34 cellular contexts compared by ENCODE assay signal in the genomic region with DNA sequence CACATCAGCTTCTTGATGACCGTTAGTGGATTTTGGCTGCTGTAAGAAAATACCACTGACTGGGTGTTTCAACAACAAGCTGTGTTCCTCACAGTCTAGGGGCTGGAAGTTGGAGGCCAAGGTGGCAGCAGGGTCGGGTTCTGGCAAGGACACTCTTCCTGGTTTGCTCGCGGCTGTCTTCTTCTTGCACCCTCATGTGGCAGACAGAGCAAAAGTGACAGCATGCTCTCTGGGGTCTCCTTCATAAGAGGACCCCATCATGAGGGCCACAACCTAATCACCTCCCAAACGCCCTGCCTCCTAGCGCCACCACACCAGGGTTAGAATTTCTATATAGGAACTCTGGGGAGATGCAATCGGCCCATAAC. TPM values are rescaled to one million over a fixed set of nuclear protein-coding genes. Genes with fewer than 3 reads are reported as not detected.
"Had no signal": no experiment of that assay in that cellular context is flagged by ENCODE, and none has a peak within 500 bp of the region (broad histone marks: within the 10 kb centered on the region; RNA-seq: fewer than 3 reads in every experiment).

No MANE protein-coding gene starts in this region.

- H3K4me1 ChIP-seq: esophagus muscularis mucosa, foreskin keratinocyte, gastrocnemius medialis had no signal

- H3K4me3 ChIP-seq: esophagus muscularis mucosa, gastrocnemius medialis had no signal

- H3K9me3 ChIP-seq: esophagus muscularis mucosa, gastrocnemius medialis had no signal

- H3K36me3 ChIP-seq: brain microvascular endothelial cell, esophagus muscularis mucosa, gastrocnemius medialis had no signal

- H3K27ac Mint-ChIP-seq: activated CD4-positive, alpha-beta memory T cell treated with anti-CD3 and anti-CD28 coated beads for 36 hours; activated CD4-positive, alpha-beta T cell treated with anti-CD3 and anti-CD28 coated beads for 36 hours; activated CD4-positive, alpha-beta T cell treated with anti-CD3 and anti-CD28 coated beads, Interleukin-2, amount 10 ng/mL, durations not matched to agents 24 days and 14 days; activated CD8-positive, alpha-beta memory T cell treated with anti-CD3 and anti-CD28 coated beads, Interleukin-2, amount 10 ng/mL, durations not matched to agents 7 days and 5 days; activated CD8-positive, alpha-beta T cell treated with anti-CD3 and anti-CD28 coated beads, Interleukin-2, amount 10 ng/mL, durations not matched to agents 7 days and 5 days; activated naive CD8-positive, alpha-beta T cell; activated T-helper 1 cell treated with anti-CD3 and anti-CD28 coated beads, Interleukin-12 subunit alpha, Interleukin-12 subunit beta, Interleukin-2, Interleukin-4 antibody, amounts not matched to agents 30 ng/mL and 10 ng/mL and 1 ng/mL, durations not matched to agents 14 hours and 24 hours and 36 hours; activated T-helper 2 cell treated with anti-CD3 and anti-CD28 coated beads, Interferon-gamma antibody, Interleukin-2, Interleukin-4, amounts not matched to agents 10 μg/mL and 5 μg/mL and 100 μg/mL, durations not matched to agents 14 hours and 24 hours and 36 hours; effector memory CD8-positive, alpha-beta T cell; T-helper 17 cell; T-helper 2 cell treated with Interferon-gamma antibody and Interleukin-4, amounts not matched to agents 5 μg/mL and 100 μg/mL, for 36 hours had no signal

- H3K4me1 Mint-ChIP-seq: activated CD4-positive, alpha-beta T cell treated with anti-CD3 and anti-CD28 coated beads for 36 hours; activated CD4-positive, alpha-beta T cell treated with anti-CD3 and anti-CD28 coated beads, Interleukin-2, amount 10 ng/mL, durations not matched to agents 24 days and 14 days; activated CD8-positive, alpha-beta memory T cell treated with anti-CD3 and anti-CD28 coated beads, Interleukin-2, amount 10 ng/mL, durations not matched to agents 7 days and 5 days had no signal

- H3K27ac ChIP-seq: brain microvascular endothelial cell, esophagus muscularis mucosa, foreskin keratinocyte, gastrocnemius medialis had no signal

- H3K9me3 Mint-ChIP-seq: activated CD4-positive, alpha-beta memory T cell treated with anti-CD3 and anti-CD28 coated beads for 36 hours; activated CD4-positive, alpha-beta T cell treated with anti-CD3 and anti-CD28 coated beads, Interleukin-2, amount 10 ng/mL, durations not matched to agents 24 days and 14 days; activated T-helper 1 cell treated with anti-CD3 and anti-CD28 coated beads, Interleukin-12 subunit alpha, Interleukin-12 subunit beta, Interleukin-2, Interleukin-4 antibody, amounts not matched to agents 30 ng/mL and 10 ng/mL and 1 ng/mL, durations not matched to agents 14 hours and 24 hours and 36 hours; activated T-helper 2 cell treated with anti-CD3 and anti-CD28 coated beads, Interferon-gamma antibody, Interleukin-2, Interleukin-4, amounts not matched to agents 10 μg/mL and 5 μg/mL and 100 μg/mL, durations not matched to agents 14 hours and 24 hours and 36 hours; effector memory CD8-positive, alpha-beta T cell; T-helper 2 cell treated with Interferon-gamma antibody and Interleukin-4, amounts not matched to agents 5 μg/mL and 100 μg/mL, for 36 hours had no signal

- DNase-seq: activated CD4-positive, alpha-beta memory T cell treated with anti-CD3 and anti-CD28 coated beads for 36 hours; activated CD4-positive, alpha-beta T cell treated with anti-CD3 and anti-CD28 coated beads for 36 hours; activated CD4-positive, alpha-beta T cell treated with anti-CD3 and anti-CD28 coated beads, Interleukin-2, amount 10 ng/mL, durations not matched to agents 24 days and 14 days; activated CD4-positive, CD25-positive, alpha-beta regulatory T cell; activated CD4-positive, CD25-positive, alpha-beta regulatory T cell treated with anti-CD3 and anti-CD28 coated beads, Interleukin-2, amount 50 U/mL, for 72 hours; activated CD8-positive, alpha-beta memory T cell treated with anti-CD3 and anti-CD28 coated beads, Interleukin-2, amount 10 ng/mL, durations not matched to agents 7 days and 5 days; activated CD8-positive, alpha-beta memory T cell treated with anti-CD3 and anti-CD28 coated beads, Interleukin-2, amount 50 U/mL, for 4 hours; activated CD8-positive, alpha-beta T cell treated with anti-CD3 and anti-CD28 coated beads, Interleukin-2, amount 10 ng/mL, durations not matched to agents 7 days and 5 days; activated naive CD4-positive, alpha-beta T cell treated with anti-CD3 and anti-CD28 coated beads, Interleukin-2, amount 50 U/mL, for 16 hours; activated T-cell treated with anti-CD3 and anti-CD28 coated beads, Interleukin-2, amount 50 U/mL, for 1 hour; activated T-cell treated with anti-CD3 and anti-CD28 coated beads, Interleukin-2, amount 50 U/mL, for 48 hours; amniotic stem cell; anterior cingulate cortex; brain microvascular endothelial cell; caudate nucleus; cortex of kidney; dermis blood vessel endothelial cell; effector CD4-positive, alpha-beta T cell; effector memory CD8-positive, alpha-beta T cell; erythroblast; foreskin keratinocyte; gastrocnemius medialis; T-helper 1 cell; T-helper 17 cell; T1000 had no signal

- ATAC-seq: activated CD4-positive, alpha-beta T cell treated with anti-CD3 and anti-CD28 coated beads for 36 hours; activated CD8-positive, alpha-beta memory T cell treated with anti-CD3 and anti-CD28 coated beads, Interleukin-2, amount 10 ng/mL, durations not matched to agents 7 days and 5 days; activated CD8-positive, alpha-beta T cell treated with anti-CD3 and anti-CD28 coated beads, Interleukin-2, amount 10 ng/mL, durations not matched to agents 7 days and 5 days; effector memory CD8-positive, alpha-beta T cell; foreskin keratinocyte; gastrocnemius medialis; T-helper 17 cell had no signal

- H3K36me3 Mint-ChIP-seq: activated CD4-positive, alpha-beta memory T cell treated with anti-CD3 and anti-CD28 coated beads for 36 hours; activated CD8-positive, alpha-beta memory T cell treated with anti-CD3 and anti-CD28 coated beads, Interleukin-2, amount 10 ng/mL, durations not matched to agents 7 days and 5 days; activated naive CD8-positive, alpha-beta T cell had no signal

- H3K27me3 Mint-ChIP-seq: activated naive CD8-positive, alpha-beta T cell had no signal

- H3K4me3 Mint-ChIP-seq: activated CD4-positive, alpha-beta memory T cell treated with anti-CD3 and anti-CD28 coated beads for 36 hours; activated CD4-positive, alpha-beta T cell treated with anti-CD3 and anti-CD28 coated beads for 36 hours; activated CD4-positive, alpha-beta T cell treated with anti-CD3 and anti-CD28 coated beads, Interleukin-2, amount 10 ng/mL, durations not matched to agents 24 days and 14 days; activated CD8-positive, alpha-beta memory T cell treated with anti-CD3 and anti-CD28 coated beads, Interleukin-2, amount 10 ng/mL, durations not matched to agents 7 days and 5 days; activated CD8-positive, alpha-beta T cell treated with anti-CD3 and anti-CD28 coated beads, Interleukin-2, amount 10 ng/mL, durations not matched to agents 7 days and 5 days; activated naive CD8-positive, alpha-beta T cell; activated T-helper 1 cell treated with anti-CD3 and anti-CD28 coated beads, Interleukin-12 subunit alpha, Interleukin-12 subunit beta, Interleukin-2, Interleukin-4 antibody, amounts not matched to agents 30 ng/mL and 10 ng/mL and 1 ng/mL, durations not matched to agents 14 hours and 24 hours and 36 hours; effector memory CD8-positive, alpha-beta T cell; T-helper 17 cell; T-helper 2 cell treated with Interferon-gamma antibody and Interleukin-4, amounts not matched to agents 5 μg/mL and 100 μg/mL, for 36 hours had no signal

RNA-seq across cellular contexts. Expression of gene TSPEAR, which starts 18.6 kb away (rescaled TPM):
- total RNA-seq: activated CD4-positive, alpha-beta memory T cell treated with anti-CD3 and anti-CD28 coated beads for 36 hours; activated CD4-positive, alpha-beta T cell treated with anti-CD3 and anti-CD28 coated beads for 36 hours; activated CD4-positive, alpha-beta T cell treated with anti-CD3 and anti-CD28 coated beads, Interleukin-2, amount 10 ng/mL, durations not matched to agents 24 days and 14 days; activated CD8-positive, alpha-beta memory T cell treated with anti-CD3 and anti-CD28 coated beads for 36 hours; activated CD8-positive, alpha-beta memory T cell treated with anti-CD3 and anti-CD28 coated beads, Interleukin-2, amount 10 ng/mL, durations not matched to agents 7 days and 5 days; activated CD8-positive, alpha-beta T cell treated with anti-CD3 and anti-CD28 coated beads, Interleukin-2, amount 10 ng/mL, durations not matched to agents 7 days and 5 days; activated T-helper 1 cell treated with anti-CD3 and anti-CD28 coated beads, Interleukin-12 subunit alpha, Interleukin-12 subunit beta, Interleukin-2, Interleukin-4 antibody, amounts not matched to agents 30 ng/mL and 10 ng/mL and 1 ng/mL, durations not matched to agents 14 hours and 24 hours and 36 hours; activated T-helper 2 cell treated with anti-CD3 and anti-CD28 coated beads, Interferon-gamma antibody, Interleukin-2, Interleukin-4, amounts not matched to agents 10 μg/mL and 5 μg/mL and 100 μg/mL, durations not matched to agents 14 hours and 24 hours and 36 hours; astrocyte; bronchial epithelial cell; foreskin keratinocyte; gastrocnemius medialis; T-helper 17 cell had no signal

RNA-seq across cellular contexts. Expression of gene KRTAP10-12, which starts 33.0 kb away (rescaled TPM):
- total RNA-seq: activated CD4-positive, alpha-beta memory T cell treated with anti-CD3 and anti-CD28 coated beads for 36 hours; activated CD4-positive, alpha-beta T cell treated with anti-CD3 and anti-CD28 coated beads for 36 hours; activated CD4-positive, alpha-beta T cell treated with anti-CD3 and anti-CD28 coated beads, Interleukin-2, amount 10 ng/mL, durations not matched to agents 24 days and 14 days; activated CD8-positive, alpha-beta memory T cell treated with anti-CD3 and anti-CD28 coated beads for 36 hours; activated CD8-positive, alpha-beta memory T cell treated with anti-CD3 and anti-CD28 coated beads, Interleukin-2, amount 10 ng/mL, durations not matched to agents 7 days and 5 days; activated CD8-positive, alpha-beta T cell treated with anti-CD3 and anti-CD28 coated beads, Interleukin-2, amount 10 ng/mL, durations not matched to agents 7 days and 5 days; activated T-helper 1 cell treated with anti-CD3 and anti-CD28 coated beads, Interleukin-12 subunit alpha, Interleukin-12 subunit beta, Interleukin-2, Interleukin-4 antibody, amounts not matched to agents 30 ng/mL and 10 ng/mL and 1 ng/mL, durations not matched to agents 14 hours and 24 hours and 36 hours; activated T-helper 2 cell treated with anti-CD3 and anti-CD28 coated beads, Interferon-gamma antibody, Interleukin-2, Interleukin-4, amounts not matched to agents 10 μg/mL and 5 μg/mL and 100 μg/mL, durations not matched to agents 14 hours and 24 hours and 36 hours; astrocyte; bronchial epithelial cell; chondrocyte; dermis blood vessel endothelial cell; esophagus muscularis mucosa; foreskin keratinocyte; gastrocnemius medialis; T-helper 17 cell had no signal

RNA-seq across cellular contexts. Expression of gene KRTAP12-1, which starts 48.0 kb away (rescaled TPM):
- total RNA-seq: activated CD4-positive, alpha-beta memory T cell treated with anti-CD3 and anti-CD28 coated beads for 36 hours; activated CD4-positive, alpha-beta T cell treated with anti-CD3 and anti-CD28 coated beads for 36 hours; activated CD4-positive, alpha-beta T cell treated with anti-CD3 and anti-CD28 coated beads, Interleukin-2, amount 10 ng/mL, durations not matched to agents 24 days and 14 days; activated CD8-positive, alpha-beta memory T cell treated with anti-CD3 and anti-CD28 coated beads for 36 hours; activated CD8-positive, alpha-beta memory T cell treated with anti-CD3 and anti-CD28 coated beads, Interleukin-2, amount 10 ng/mL, durations not matched to agents 7 days and 5 days; activated CD8-positive, alpha-beta T cell treated with anti-CD3 and anti-CD28 coated beads, Interleukin-2, amount 10 ng/mL, durations not matched to agents 7 days and 5 days; activated T-helper 1 cell treated with anti-CD3 and anti-CD28 coated beads, Interleukin-12 subunit alpha, Interleukin-12 subunit beta, Interleukin-2, Interleukin-4 antibody, amounts not matched to agents 30 ng/mL and 10 ng/mL and 1 ng/mL, durations not matched to agents 14 hours and 24 hours and 36 hours; activated T-helper 2 cell treated with anti-CD3 and anti-CD28 coated beads, Interferon-gamma antibody, Interleukin-2, Interleukin-4, amounts not matched to agents 10 μg/mL and 5 μg/mL and 100 μg/mL, durations not matched to agents 14 hours and 24 hours and 36 hours; astrocyte; bronchial epithelial cell; chondrocyte; dermis blood vessel endothelial cell; esophagus muscularis mucosa; foreskin keratinocyte; gastrocnemius medialis; T-helper 17 cell had no signal
